ENCODE assay signal across 11 cellular contexts in the genomic region with DNA sequence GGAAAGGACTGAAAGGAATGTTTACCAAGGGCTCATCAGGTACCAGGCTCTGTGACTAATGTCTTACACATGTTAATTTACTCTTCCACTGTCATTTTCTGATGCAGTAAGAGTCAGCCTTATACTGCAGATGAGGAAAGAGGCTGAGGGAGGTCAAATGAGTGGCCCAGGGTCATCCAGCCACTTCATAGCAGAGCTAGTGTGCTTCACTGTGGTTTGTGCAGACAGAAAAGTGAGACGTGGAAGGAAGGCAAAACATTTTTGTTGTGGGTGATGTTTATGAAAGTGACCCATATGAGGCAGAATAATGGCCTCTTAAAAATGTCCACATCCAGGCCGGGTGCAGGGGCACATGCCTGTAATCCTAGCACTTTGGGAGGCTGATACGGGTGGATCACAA. TPM values are rescaled to one million over a fixed set of nuclear protein-coding genes. Genes with fewer than 3 reads are reported as not detected.
DNase-seq lines count a peak whose midpoint lies in the region; ATAC-seq, FAIRE-seq and TF ChIP-seq lines count a peak whose summit lies in the region.
"Not testable (repeated sequence)": the region's sequence is repeated elsewhere in the genome, so short reads cannot be mapped to it uniquely, and the experiment has no call there.
"Had no signal": no experiment of that assay in that cellular context is flagged by ENCODE, and none has a peak within 500 bp of the region (broad histone marks: within the 10 kb centered on the region; RNA-seq: fewer than 3 reads in every experiment).

No MANE protein-coding gene starts in this region.

- not testable (repeated sequence) for BruUV-seq in Caco-2 (replicated peaks; lab: Mats Ljungman, UMichigan)

- not testable (repeated sequence) for DNase-seq in Caco-2; RWPE2 (ENCODE audit: low spot score)
- DNase-seq in GM23248 (peak; percentile 62), LHCN-M2 (ENCODE audit: low read depth) (peak; percentile 17), bronchial epithelial cell (ENCODE audit: low read depth) (peak; percentile 47), fibroblast of villous mesenchyme (ENCODE audit: low read depth) (peak; percentile 47), myocyte (ENCODE audit: low read depth) (peak; percentile 22)

- H3K4me3 Mint-ChIP-seq in Caco-2 (ENCODE audit: unreplicated experiment), result not testable (repeated sequence)

- peaks cover 46% of the 10 kb centered on the region for H3K9me3 Mint-ChIP-seq in Caco-2 (ENCODE audit: unreplicated experiment)

- not testable (repeated sequence) for ATAC-seq in RWPE2 (ENCODE audit: low read depth)

- H3K4me2 ChIP-seq in GM23248 (ENCODE audit: unreplicated experiment), result not testable (repeated sequence)

- CTCF ChIA-PET in Caco-2 (lab: Charles Lee), result not testable (repeated sequence)

- not testable (repeated sequence) for H3K27me3 Mint-ChIP-seq in Caco-2 (ENCODE audit: insufficient read depth, unreplicated experiment)

- not testable (repeated sequence) for TF ChIP-seq CTCF in Caco-2 (IDR thresholded peaks at IDR 0.05; ENCODE audit: insufficient read depth in 1 of 2, low read depth in 1 of 2, low read length in 1 of 2, severe bottlenecking in 1 of 2, unreplicated experiment in 1 of 2); RWPE2 (IDR thresholded peaks at IDR 0.05; ENCODE audit: poor library complexity, severe bottlenecking); bronchial epithelial cell (IDR thresholded peaks at IDR 0.05; ENCODE audit: insufficient read depth, low read length, severe bottlenecking); fibroblast of villous mesenchyme (IDR thresholded peaks at IDR 0.05; ENCODE audit: insufficient read depth, low read depth, low read length)

- H2AFZ ChIP-seq in GM23248, result not testable (repeated sequence)

- H3K4me1 Mint-ChIP-seq in Caco-2 (ENCODE audit: low read depth, unreplicated experiment), result not testable (repeated sequence)

- in situ Hi-C loops in GM23248 (cut with MboI), result not testable (repeated sequence)

- intact Hi-C loops in Caco-2 (cut with micrococcal nuclease; ENCODE audit: unreplicated experiment), result not testable (repeated sequence)

- H3K27ac ChIP-seq in GM23248, result peak overlapping the region; percentile 91
- peak overlapping the region; percentile 43 for H3K27ac ChIP-seq in RWPE2 (ENCODE audit: poor library complexity, severe bottlenecking)

- not testable (repeated sequence) for H3K9me2 ChIP-seq in GM23248 (ENCODE audit: insufficient read depth)

- not testable (repeated sequence) for H3K4me3 ChIP-seq in Caco-2 (ENCODE audit: low read depth, low read length); GM23248; RWPE2 (ENCODE audit: severe bottlenecking); bronchial epithelial cell (ENCODE audit: low read depth, low read length); fibroblast of villous mesenchyme (ENCODE audit: low read depth, low read length)

- not testable (repeated sequence) for H4K20me1 ChIP-seq in GM23248 (ENCODE audit: insufficient read depth)

- not testable (repeated sequence) for H3K79me2 ChIP-seq in GM23248 (ENCODE audit: insufficient read depth)

- not testable (repeated sequence) for H3K36me3 ChIP-seq in Caco-2 (ENCODE audit: control insufficient read depth, insufficient read depth, low read length); GM23248 (ENCODE audit: low read depth); RWPE2 (ENCODE audit: low read depth); bronchial epithelial cell (ENCODE audit: control insufficient read depth, insufficient read depth, low read length)

- peak overlapping the region; percentile 47; the same call in 1 of the 2 replicates for H3K9ac ChIP-seq in GM23248

- H3K4me1 ChIP-seq in Caco-2, result not testable (repeated sequence)
- H3K4me1 ChIP-seq in GM23248 (ENCODE audit: insufficient read depth), result peaks cover 31% of the 10 kb centered on the region
- peaks cover 12% of the 10 kb centered on the region for H3K4me1 ChIP-seq in RWPE2 (ENCODE audit: insufficient read depth, poor library complexity, severe bottlenecking)

- not testable (repeated sequence) for H3K36me3 Mint-ChIP-seq in Caco-2 (ENCODE audit: insufficient read depth, unreplicated experiment)

- H3K27me3 ChIP-seq in Caco-2 (replicated peaks; ENCODE audit: control insufficient read depth, insufficient read depth, low read length); GM23248 (replicated peaks; ENCODE audit: insufficient read depth); RWPE2 (ENCODE audit: insufficient read depth, poor library complexity, severe bottlenecking); bronchial epithelial cell (ENCODE audit: control insufficient read depth, insufficient read depth, low read length): not testable (repeated sequence)

- 12 to 27% methylated on average over 3 of the region's 3 CpGs for WGBS in GM23248 (ENCODE audit: low coverage in 1 of 2, low lambda C conversion rate in 2 of 2, missing lambda C conversion rate in 2 of 2), 2 experiments

- FAIRE-seq in bronchial epithelial cell (lab: Jason Lieb, UNC), result not testable (repeated sequence)

- POLR2A ChIA-PET in Caco-2 (lab: Charles Lee), result not testable (repeated sequence)

- not testable (repeated sequence) for H3K9me3 ChIP-seq in Caco-2; GM23248 (ENCODE audit: low read depth); RWPE2 (ENCODE audit: severe bottlenecking)

- H3F3A ChIP-seq in GM23248 (ENCODE audit: insufficient read depth), result peaks cover 32% of the 10 kb centered on the region

- peak overlapping the region; percentile 49 for H3K27ac Mint-ChIP-seq in Caco-2 (ENCODE audit: unreplicated experiment)

RNA-seq across cellular contexts. Expression of gene PSG2, which starts 22.2 kb away (rescaled TPM):
- total RNA-seq in Caco-2 (2022) (0.30 and 0.45 TPM in 2 replicates), LHCN-M2 (2014; rRNA removed) (not detected in 2 replicates), bronchial epithelial cell (not detected in 2 replicates), fibroblast of villous mesenchyme (0.32 and 5.2 TPM in 2 replicates), myocyte (0.16 TPM in 1 of 2 replicates, not detected in the other)
- 0.76 and 0.89 TPM in 2 replicates for total RNA-seq in GM23248 (2014; rRNA removed; shearing (Covaris generic))
- 4.3 and 5.7 TPM in 2 replicates for polyA plus RNA-seq in GM23248 (2016; fragmentation: Nextera tagmentation; extraction: Ambion mirVana)
- 0.27 TPM for polyA plus RNA-seq in LHCN-M2 (2012)
- 0.18 TPM for polyA plus RNA-seq in myocyte (2012)
- total RNA-seq: OCI-LY7, Peyer's patch, Right ventricle myocardium inferior, SJCRH30 had no signal

RNA-seq across cellular contexts. Expression of gene PSG11, which starts 34.0 kb away (rescaled TPM):
- total RNA-seq in Caco-2 (2022) (0.41 TPM in 1 of 2 replicates, not detected in the other), LHCN-M2 (2014; rRNA removed) (not detected in 2 replicates), bronchial epithelial cell (not detected in 2 replicates), fibroblast of villous mesenchyme (0.43 TPM in 1 of 2 replicates, not detected in the other), myocyte (1.1 and 2.8 TPM in 2 replicates)
- not detected in 2 replicates for total RNA-seq in GM23248 (2014; rRNA removed; shearing (Covaris generic))
- 0.36 and 0.85 TPM in 2 replicates for polyA plus RNA-seq in GM23248 (2016; fragmentation: Nextera tagmentation; extraction: Ambion mirVana)
- polyA plus RNA-seq in LHCN-M2 (2012), result not detected
- 1.7 TPM for polyA plus RNA-seq in myocyte (2012)
- total RNA-seq: OCI-LY7, Peyer's patch, Right ventricle myocardium inferior, SJCRH30 had no signal
